15 cellular contexts compared by ENCODE assay signal in the genomic region with DNA sequence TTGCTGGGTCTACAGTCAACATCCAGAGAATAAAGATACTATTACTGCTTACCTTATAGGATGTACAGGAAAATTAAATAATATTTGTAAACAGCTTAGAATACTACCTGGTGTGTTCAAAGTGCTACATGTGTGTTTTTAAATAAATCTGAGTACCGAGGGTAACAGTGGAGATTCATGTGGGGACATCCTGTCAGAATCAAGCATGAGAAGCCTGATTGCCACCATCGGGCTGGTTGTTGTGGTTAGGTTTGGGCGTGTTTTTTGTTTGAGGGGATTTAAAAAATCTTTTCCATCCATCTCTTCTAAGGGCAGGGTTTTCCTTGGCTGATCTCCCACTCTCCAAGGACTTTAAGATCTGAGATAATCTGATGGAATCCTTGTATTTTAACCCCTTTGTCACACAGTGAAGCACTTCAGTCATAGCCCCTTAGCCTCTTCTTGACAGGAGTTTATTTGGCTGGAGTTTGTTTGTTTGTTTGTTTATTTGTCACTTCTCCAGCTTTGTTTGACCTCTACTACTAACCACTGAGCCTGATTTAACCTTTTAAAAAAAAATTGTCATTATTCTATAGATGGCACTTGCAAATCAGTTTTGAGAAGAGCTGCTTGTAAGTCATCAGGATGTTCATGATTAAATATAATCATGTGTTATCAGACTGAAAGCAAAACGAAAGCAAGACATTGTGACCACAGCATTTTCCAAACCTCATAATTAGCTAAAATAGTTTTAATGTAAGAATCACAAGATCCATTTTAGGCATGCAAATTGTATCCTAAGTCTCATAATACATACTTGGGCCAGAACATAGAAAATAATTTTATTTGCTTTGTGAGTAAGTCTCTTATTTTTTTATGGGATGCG.
"Had no signal": no experiment of that assay in that cellular context is flagged by ENCODE, and none has a peak within 500 bp of the region (broad histone marks: within the 10 kb centered on the region; RNA-seq: fewer than 3 reads in every experiment).

No MANE protein-coding gene starts in this region.

- H3K4me1 Mint-ChIP-seq: activated naive CD4-positive, alpha-beta T cell treated with anti-CD3 and anti-CD28 coated beads, Interleukin-2, amount 50 U/mL, for 24 hours; memory B cell had no signal

- H3K4me1 ChIP-seq: pancreas had no signal

- H3K27ac ChIP-seq: dorsolateral prefrontal cortex, esophagus muscularis mucosa, heart right ventricle, pancreas, tibial artery had no signal

- H3K4me3 ChIP-seq: dorsolateral prefrontal cortex, esophagus muscularis mucosa, left lung, pancreas had no signal

- H3K4me3 Mint-ChIP-seq: activated naive CD4-positive, alpha-beta T cell treated with anti-CD3 and anti-CD28 coated beads, Interleukin-2, amount 50 U/mL, for 24 hours; memory B cell; nephron progenitor cell had no signal

- H3K9me3 Mint-ChIP-seq: activated naive CD4-positive, alpha-beta T cell treated with anti-CD3 and anti-CD28 coated beads, Interleukin-2, amount 50 U/mL, for 24 hours had no signal

- H3K27me3 Mint-ChIP-seq: activated naive CD4-positive, alpha-beta T cell treated with anti-CD3 and anti-CD28 coated beads, Interleukin-2, amount 50 U/mL, for 24 hours; memory B cell had no signal

- H3K36me3 ChIP-seq: esophagus muscularis mucosa, heart right ventricle, left lung, pancreas, tibial artery had no signal

- DNase-seq: activated CD4-positive, alpha-beta T cell treated with anti-CD3 and anti-CD28 coated beads, Interleukin-2, amount 50 U/mL, for 4 hours; activated T-cell treated with anti-CD3 and anti-CD28 coated beads, Interleukin-2, amount 50 U/mL, for 1 hour; amniotic stem cell; cerebellar nuclear complex; dorsolateral prefrontal cortex; heart right ventricle; left lung; nephron progenitor cell; pancreas; retina; tibial artery had no signal

- H3K36me3 Mint-ChIP-seq: activated naive CD4-positive, alpha-beta T cell treated with anti-CD3 and anti-CD28 coated beads, Interleukin-2, amount 50 U/mL, for 24 hours; memory B cell had no signal

- H3K27ac Mint-ChIP-seq: activated naive CD4-positive, alpha-beta T cell treated with anti-CD3 and anti-CD28 coated beads, Interleukin-2, amount 50 U/mL, for 24 hours; memory B cell; nephron progenitor cell had no signal

- H3K9me3 ChIP-seq: esophagus muscularis mucosa, pancreas, tibial artery had no signal

- H3K27me3 ChIP-seq: dorsolateral prefrontal cortex, esophagus muscularis mucosa, heart right ventricle, left lung, pancreas, tibial artery had no signal

- ATAC-seq: activated CD4-positive, CD25-positive, alpha-beta regulatory T cell treated with anti-CD3 and anti-CD28 coated beads, Interleukin-2, amount 50 U/mL, for 24 hours; heart right ventricle; left lung; pancreas had no signal
